ENCODE assay signal across 10 cellular contexts in genomic region chr17:77462553-77463497, GRCh38.
A peak's percentile ranks its signal among the peaks of the same experiment; 100 is the strongest.
DNase-seq lines count a peak whose midpoint lies in the region; ATAC-seq and TF ChIP-seq lines count a peak whose summit lies in the region.
"Had no signal": no experiment of that assay in that cellular context is flagged by ENCODE, and none has a peak within 500 bp of the region (broad histone marks: within the 10 kb centered on the region; RNA-seq: fewer than 3 reads in every experiment).

No MANE protein-coding gene starts in this region.

- no peak for ATAC-seq in CD4-positive, alpha-beta T cell (ENCODE audit: poor library complexity)
- ATAC-seq in effector memory CD8-positive, alpha-beta T cell (replicated peaks): no peak
- ATAC-seq: right cardiac atrium had no signal

- no peaks in the 10 kb centered on the region for H3K9me2 ChIP-seq in OCI-LY1 (ENCODE audit: low read depth, low read length)

- peaks cover 59% of the 10 kb centered on the region for H3K36me3 Mint-ChIP-seq in CD4-positive, alpha-beta T cell (ENCODE audit: low read depth)
- peaks cover 56% of the 10 kb centered on the region for H3K36me3 Mint-ChIP-seq in effector memory CD8-positive, alpha-beta T cell (ENCODE audit: insufficient read depth)

- intact Hi-C loops in CD4-positive, alpha-beta T cell (cut with DNase I, micrococcal nuclease): no loop called here

- H3K9me3 Mint-ChIP-seq in CD4-positive, alpha-beta T cell: no peaks in the 10 kb centered on the region
- H3K9me3 Mint-ChIP-seq in effector memory CD8-positive, alpha-beta T cell: no peaks in the 10 kb centered on the region

- peak overlapping the region; percentile 84 for H3K4me3 Mint-ChIP-seq in CD4-positive, alpha-beta T cell
- peak overlapping the region; percentile 94 to 99 for H3K4me3 Mint-ChIP-seq in effector memory CD8-positive, alpha-beta T cell

- peak overlapping the region; percentile 90 for H3K27ac ChIP-seq in CD4-positive, alpha-beta T cell (ENCODE audit: low read depth, low read length)
- peak overlapping the region; percentile 99 for H3K27ac ChIP-seq in OCI-LY1 (ENCODE audit: low read depth, low read length, poor library complexity, severe bottlenecking)
- peak overlapping the region; percentile 48 for H3K27ac ChIP-seq in parathyroid adenoma
- H3K27ac ChIP-seq: epithelial cell of prostate had no signal

- H3K27ac Mint-ChIP-seq in CD4-positive, alpha-beta T cell: peak overlapping the region; percentile 93
- H3K27ac Mint-ChIP-seq in effector memory CD8-positive, alpha-beta T cell: peak overlapping the region; percentile 99

- H3K27me3 Mint-ChIP-seq in CD4-positive, alpha-beta T cell: no peaks in the 10 kb centered on the region
- H3K27me3 Mint-ChIP-seq in effector memory CD8-positive, alpha-beta T cell: no peaks in the 10 kb centered on the region

- peaks cover 84% of the 10 kb centered on the region for H3K4me1 Mint-ChIP-seq in CD4-positive, alpha-beta T cell (ENCODE audit: low read depth)
- H3K4me1 Mint-ChIP-seq in effector memory CD8-positive, alpha-beta T cell (ENCODE audit: low read depth in 2 of 2): peaks cover 72 to 73% of the 10 kb centered on the region in 2 donors

- no peaks in the 10 kb centered on the region for H4K20me1 ChIP-seq in OCI-LY1 (ENCODE audit: insufficient read depth, low read length)

- peaks cover 8% of the 10 kb centered on the region for H3F3A ChIP-seq in OCI-LY1 (ENCODE audit: insufficient read depth, low read length)

- H3K4me2 ChIP-seq in OCI-LY1 (ENCODE audit: low read length) (peak overlapping the region; percentile 46), parathyroid adenoma (ENCODE audit: low read length) (no peak overlapping the region)

- CTCF ChIA-PET in CD4-positive, alpha-beta T cell (lab: Charles Lee): interaction anchor here (1.2 to 2.8 kb wide), 6 partner anchors 15 to 131 kb away, joined by 3 to 10 read pairs (median 4); no protein-coding TSS in a partner anchor

- H3K9me3 ChIP-seq in CD4-positive, alpha-beta T cell (ENCODE audit: control insufficient read depth, low read length): no peaks in the 10 kb centered on the region
- H3K9me3 ChIP-seq in OCI-LY1 (ENCODE audit: low read length) (no peaks in the 10 kb centered on the region), parathyroid adenoma (ENCODE audit: control insufficient read depth, low read length) (no peaks in the 10 kb centered on the region)

- H3K27me3 ChIP-seq in CD4-positive, alpha-beta T cell (ENCODE audit: control insufficient read depth, insufficient read depth, low read length): no peaks in the 10 kb centered on the region
- H3K27me3 ChIP-seq in OCI-LY1 (ENCODE audit: insufficient read depth, low read length): no peaks in the 10 kb centered on the region
- H3K27me3 ChIP-seq in parathyroid adenoma (ENCODE audit: control insufficient read depth, insufficient read depth, low read length): no peaks in the 10 kb centered on the region

- H3K79me2 ChIP-seq in OCI-LY1 (ENCODE audit: insufficient read depth, low read length): peaks cover 61% of the 10 kb centered on the region
- peaks cover 70% of the 10 kb centered on the region for H3K79me2 ChIP-seq in parathyroid adenoma

- H3K36me3 ChIP-seq in OCI-LY1 (ENCODE audit: insufficient read depth, low read length) (peaks cover 58% of the 10 kb centered on the region), parathyroid adenoma (ENCODE audit: control insufficient read depth, insufficient read depth, low read length) (no peaks in the 10 kb centered on the region)

- DNase-seq in CD4-positive, alpha-beta T cell: no peak
- no peak for DNase-seq in effector memory CD8-positive, alpha-beta T cell
- DNase-seq in SK-N-DZ (ENCODE audit: low spot score): no peak
- DNase-seq in SW 1271 (lab: John Stamatoyannopoulos, UW): no peak
- DNase-seq in NCI-H2171 treated with DMSO at 0.1 percent for 48 hours (lab: John Stamatoyannopoulos, UW): no peak
- DNase-seq in NAMALWA (ENCODE audit: low spot score): no peak

- H3K4me1 ChIP-seq in OCI-LY1 (ENCODE audit: insufficient read depth, low read length, severe bottlenecking) (peaks cover 99% of the 10 kb centered on the region), parathyroid adenoma (peaks cover 4% of the 10 kb centered on the region)

- H2AFZ ChIP-seq in OCI-LY1 (ENCODE audit: low read length) (no peak overlapping the region), parathyroid adenoma (no peak overlapping the region)

- POLR2A ChIA-PET in CD4-positive, alpha-beta T cell (lab: Charles Lee): interaction anchor here (0.6 to 11.9 kb wide), 8 partner anchors 11 to 496 kb away, joined by 3 to 681 read pairs (median 6); partner anchors contain the start of gene TNRC6C

- H3K4me3 ChIP-seq in OCI-LY1 (ENCODE audit: low read depth, low read length, poor library complexity, severe bottlenecking) (peak overlapping the region; percentile 34), parathyroid adenoma (ENCODE audit: low read depth, low read length) (no peak overlapping the region)

- no peak for TF ChIP-seq CTCF in CD4-positive, alpha-beta T cell (IDR thresholded peaks at IDR 0.05)
- TF ChIP-seq CTCF in OCI-LY1 (IDR thresholded peaks at IDR 0.05; ENCODE audit: low read length) (no peak), parathyroid adenoma (IDR thresholded peaks at IDR 0.05) (no peak)

- H3K9ac ChIP-seq in OCI-LY1 (ENCODE audit: low read length): peak overlapping the region; percentile 97; the same call in 1 of the 2 replicates
- no peak overlapping the region for H3K9ac ChIP-seq in parathyroid adenoma

Comparison
In these comparisons a context has a peak if more than half of its experiments do, and no peak if none do; other contexts are left out.
1. H3K27ac ChIP-seq: peak in every context shown above with its lines; median percentile 99 in OCI-LY1; 90 in CD4-positive, alpha-beta T cell; 48 in parathyroid adenoma.